10 cellular contexts compared by ENCODE assay signal in the genomic region with DNA sequence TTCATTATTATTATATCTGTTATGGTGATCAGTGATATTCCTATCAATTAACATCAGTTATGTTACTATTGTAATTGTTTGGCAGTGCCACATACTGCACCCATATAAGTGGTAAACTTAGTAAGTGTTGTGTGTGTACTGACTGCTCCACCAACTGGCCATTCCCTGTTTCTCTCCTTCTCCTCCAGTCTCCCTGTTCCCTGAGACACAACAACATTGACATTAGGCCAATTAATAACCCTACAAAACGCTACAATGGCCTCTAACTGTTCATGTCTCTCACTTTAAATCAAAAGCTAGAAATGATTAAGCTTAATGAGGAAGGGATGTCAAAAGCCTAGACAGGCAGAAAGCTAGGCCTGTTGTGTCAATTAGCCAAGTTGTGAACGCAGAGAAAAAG. TPM values are rescaled to one million over a fixed set of nuclear protein-coding genes. Genes with fewer than 3 reads are reported as not detected.
A peak's percentile ranks its signal among the peaks of the same experiment; 100 is the strongest.
DNase-seq lines count a peak whose midpoint lies in the region; ATAC-seq and TF ChIP-seq lines count a peak whose summit lies in the region.
"Had no signal": no experiment of that assay in that cellular context is flagged by ENCODE, and none has a peak within 500 bp of the region (broad histone marks: within the 10 kb centered on the region; RNA-seq: fewer than 3 reads in every experiment).

No MANE protein-coding gene starts in this region.

- peak; percentile 32 to 36 (median 35); a peak in 3 of 6 replicates for TF ChIP-seq CTCF in HCT116 (IDR thresholded peaks at IDR 0.05 in 2 of 3, conservative IDR thresholded peaks at IDR 0.05 in 1 of 3; ENCODE audit: borderline replicate concordance in 1 of 3, insufficient read depth in 1 of 3, low read depth in 2 of 3, low read length in 2 of 3)
- peak; percentile 51 for TF ChIP-seq CTCF in brain microvascular endothelial cell (IDR thresholded peaks at IDR 0.05; ENCODE audit: low read depth, low read length, missing control alignments)

- POLR2A ChIA-PET in HCT116 (lab: Charles Lee), result no interaction called here

- no peaks in the 10 kb centered on the region for H3K27me3 ChIP-seq in HCT116 (ENCODE audit: insufficient read depth, low read length)
- H3K27me3 ChIP-seq in brain microvascular endothelial cell (replicated peaks), result no peaks in the 10 kb centered on the region

- no peaks in the 10 kb centered on the region for H3K79me2 ChIP-seq in HCT116 (ENCODE audit: insufficient read depth, low read length)

- TF ChIP-seq POLR2A in HCT116 (IDR thresholded peaks at IDR 0.05; ENCODE audit: borderline replicate concordance, extremely low read depth, insufficient read depth, insufficient read length), result no peak

- no TSS peak for BruUV-seq in HCT116 (replicated peaks; lab: Mats Ljungman, UMichigan)

- no peak overlapping the region for H3K4me3 ChIP-seq in HCT116 (replicated peaks in 1 of 2; ENCODE audit: low read depth in 1 of 2, low read length in 2 of 2)
- H3K4me3 ChIP-seq in brain microvascular endothelial cell (ENCODE audit: low read depth, low read length), result no peak overlapping the region

- CTCF ChIA-PET in HCT116 (lab: Charles Lee), result interaction anchor here (0.7 kb wide), 1 partner anchor 30 kb away, joined by 3 read pairs; no protein-coding TSS in a partner anchor

- no peak overlapping the region for H3K9ac ChIP-seq in HCT116 (ENCODE audit: low read length)

- peak; percentile 65 for TF ChIP-seq RAD21 in HCT116 (IDR thresholded peaks at IDR 0.05; ENCODE audit: low read depth)

- H3K4me1 ChIP-seq in HCT116 (ENCODE audit: control insufficient read depth in 1 of 2, insufficient read depth in 2 of 2, low read length in 2 of 2), result peaks cover 0 to 19% of the 10 kb centered on the region in 2 experiments; a peak in 2 of 4 replicates

- RAD21 ChIA-PET in HCT116 (lab: Charles Lee; ENCODE audit: low non-redundant PET in 1 of 2, low total read pairs in 2 of 2, uncharacterized antibody in 2 of 2, unreplicated experiment in 2 of 2), result no interaction called here

- no peak overlapping the region for H3K4me2 ChIP-seq in HCT116 (ENCODE audit: low read length)

- H3K36me3 ChIP-seq in HCT116 (ENCODE audit: control insufficient read depth in 1 of 2, insufficient read depth in 2 of 2, low read length in 2 of 2) (no peaks in the 10 kb centered on the region), brain microvascular endothelial cell (replicated peaks) (no peaks in the 10 kb centered on the region)

- intact Hi-C loops in HCT116 (cut with micrococcal nuclease), result no loop called here

- no peaks in the 10 kb centered on the region for H3K9me3 ChIP-seq in HCT116 (ENCODE audit: control insufficient read depth in 1 of 2, insufficient read depth in 1 of 2, low read depth in 1 of 2, low read length in 2 of 2)

- no peak overlapping the region for H2AFZ ChIP-seq in HCT116 (ENCODE audit: low read depth, low read length, poor library complexity, severe bottlenecking)

- no peaks in the 10 kb centered on the region for H3K9me2 ChIP-seq in HCT116 (ENCODE audit: insufficient read depth)

- no peak overlapping the region for H3K27ac ChIP-seq in HCT116 (ENCODE audit: low read depth, low read length)
- H3K27ac ChIP-seq in brain microvascular endothelial cell, result no peak overlapping the region

- DNase-seq in A172 (ENCODE audit: low spot score), result peak; percentile 19
- peak; percentile 29 for DNase-seq in HCT116 (ENCODE audit: low read depth, low spot score)
- peak; percentile 19 for DNase-seq in brain microvascular endothelial cell
- peak; percentile 67 for DNase-seq in kidney glomerular epithelial cell (lab: John Stamatoyannopoulos, UW)
- DNase-seq in NCI-H1048 (lab: John Stamatoyannopoulos, UW), result no peak
- DNase-seq in occipital lobe (lab: John Stamatoyannopoulos, UW), result no peak
- no peak for DNase-seq in NAMALWA (ENCODE audit: low spot score)
- DNase-seq: CD4-positive, alpha-beta memory T cell; NCI-H187 treated with DMSO at 0.1 percent for 48 hours had no signal

- in situ Hi-C loops in brain microvascular endothelial cell (cut with HindIII; ENCODE audit: low pct_ligation_motif_present, low sequenced_read_pairs), result no loop called here

- peak; percentile 93 for ATAC-seq in HCT116
- no peak for ATAC-seq in HG02642 (IDR thresholded peaks at IDR 0.05; ENCODE audit: poor library complexity, unreplicated experiment)

- H4K20me1 ChIP-seq in HCT116 (ENCODE audit: insufficient read depth), result no peaks in the 10 kb centered on the region

TF ChIP-seq in HCT116, 20 proteins besides CTCF, POLR2A, EP300 and RAD21:
- no peak for TF ChIP-seq TCF7L2 (IDR thresholded peaks at IDR 0.05; ENCODE audit: borderline replicate concordance, extremely low read depth, insufficient read depth, insufficient read length)
- TF ChIP-seq ELF1 (IDR thresholded peaks at IDR 0.05; ENCODE audit: borderline replicate concordance, low read depth), result no peak
- TF ChIP-seq CBX3 (IDR thresholded peaks at IDR 0.05; ENCODE audit: low read depth), result 0 out of 2 replicates have a peak, but pooled peaks have one; percentile 22
- TF ChIP-seq, protein P1, sequence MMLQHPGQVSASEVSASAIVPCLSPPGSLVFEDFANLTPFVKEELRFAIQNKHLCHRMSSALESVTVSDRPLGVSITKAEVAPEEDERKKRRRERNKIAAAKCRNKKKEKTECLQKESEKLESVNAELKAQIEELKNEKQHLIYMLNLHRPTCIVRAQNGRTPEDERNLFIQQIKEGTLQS (IDR thresholded peaks at IDR 0.05), result no peak

RNA-seq across cellular contexts. Expression of a gene that starts 6.6 kb away (rescaled TPM):
- 50.0 and 53.5 TPM in 2 replicates for total RNA-seq in A172 (2014; rRNA removed; shearing (Covaris generic))
- total RNA-seq in HCT116 (2021; ENCODE audit: unreplicated experiment), result 144 TPM
- polyA plus RNA-seq in HCT116 (2012), result 56.0 and 64.4 TPM in 2 replicates
- total RNA-seq in occipital lobe, result 80.6 TPM

Comparison
In these comparisons a context has a peak if more than half of its experiments do, and no peak if none do; other contexts are left out.
1. DNase-seq: peak in A172 (single experiment), HCT116 (single experiment), brain microvascular endothelial cell (single experiment) and kidney glomerular epithelial cell (single experiment); none in NCI-H1048 (single experiment), occipital lobe (single experiment) and NAMALWA (single experiment).